In the genomic region with DNA sequence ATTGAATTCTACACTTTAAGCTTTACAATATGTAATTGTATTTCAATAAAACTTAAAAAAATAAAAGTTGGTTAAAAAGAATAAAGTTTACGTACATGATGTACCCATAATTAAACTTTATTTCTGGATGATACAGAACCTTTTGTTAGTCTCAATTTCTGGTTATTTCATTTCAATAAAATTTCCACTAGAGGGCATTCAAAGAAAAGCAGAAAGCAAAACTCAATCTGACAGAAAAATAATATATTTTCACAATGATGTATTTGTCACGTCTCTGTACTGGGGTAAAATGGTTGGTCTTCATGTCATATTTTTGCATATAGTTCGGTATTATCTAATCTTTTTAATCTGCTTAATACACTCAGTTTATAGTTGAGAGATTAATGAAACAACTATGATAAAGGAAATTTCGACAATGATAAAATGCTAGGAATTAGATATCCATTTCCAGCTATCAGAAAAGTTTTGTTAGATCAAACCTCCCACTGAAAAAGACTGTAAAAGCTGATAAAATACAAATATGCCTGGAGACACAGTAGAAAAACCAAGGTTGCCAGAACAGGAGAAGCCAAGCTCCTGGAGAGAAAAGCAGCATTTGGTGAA, we compare ENCODE assay signal across 10 cellular contexts. TPM values are rescaled to one million over a fixed set of nuclear protein-coding genes. Genes with fewer than 3 reads are reported as not detected.
DNase-seq lines count a peak whose midpoint lies in the region; ATAC-seq and TF ChIP-seq lines count a peak whose summit lies in the region.
"Had no signal": no experiment of that assay in that cellular context is flagged by ENCODE, and none has a peak within 500 bp of the region (broad histone marks: within the 10 kb centered on the region; RNA-seq: fewer than 3 reads in every experiment).

No MANE protein-coding gene starts in this region.

- DNase-seq in NCI-H2171 treated with DMSO at 0.1 percent for 48 hours (lab: John Stamatoyannopoulos, UW): peak; percentile 18
- no peak for DNase-seq in NCI-H2171 (lab: John Stamatoyannopoulos, UW)
- DNase-seq in NCI-H1048 (lab: John Stamatoyannopoulos, UW): peak; percentile 12
- DNase-seq in coronary artery (ENCODE audit: low spot score): no peak
- peak; percentile 34 for DNase-seq in renal cortical epithelial cell (ENCODE audit: low read depth)
- DNase-seq in NCI-H82 (lab: John Stamatoyannopoulos, UW): no peak
- no peak for DNase-seq in activated naive CD4-positive, alpha-beta T cell treated with anti-CD3 and anti-CD28 coated beads, Interleukin-2, amount 50 U/mL, for 72 hours (ENCODE audit: low spot score in 2 of 2)

- no peak overlapping the region for H3K4me3 ChIP-seq in coronary artery
- H3K4me3 ChIP-seq: BLaER1 treated with 17β-estradiol and CSF1 and Interleukin-3, amounts not matched to agents 10 nM and 100 nM; GM23338 had no signal

- ATAC-seq in HG02678 (IDR thresholded peaks at IDR 0.05; ENCODE audit: unreplicated experiment): no peak
- no peak for ATAC-seq in activated naive CD4-positive, alpha-beta T cell treated with anti-CD3 and anti-CD28 coated beads, Interleukin-2, amount 50 U/mL, for 72 hours
- ATAC-seq: GM23338 had no signal

- no peak overlapping the region for H3K27ac Mint-ChIP-seq in activated naive CD4-positive, alpha-beta T cell treated with anti-CD3 and anti-CD28 coated beads, Interleukin-2, amount 50 U/mL, for 72 hours
- H3K27ac Mint-ChIP-seq: GM23338 had no signal

- no peaks in the 10 kb centered on the region for H3K36me3 Mint-ChIP-seq in activated naive CD4-positive, alpha-beta T cell treated with anti-CD3 and anti-CD28 coated beads, Interleukin-2, amount 50 U/mL, for 72 hours

- TF ChIP-seq CTCF in coronary artery (IDR thresholded peaks at IDR 0.05): peak; percentile 36

- no peaks in the 10 kb centered on the region for H3K9me3 Mint-ChIP-seq in activated naive CD4-positive, alpha-beta T cell treated with anti-CD3 and anti-CD28 coated beads, Interleukin-2, amount 50 U/mL, for 72 hours
- H3K9me3 Mint-ChIP-seq: GM23338 had no signal

- H3K27ac ChIP-seq in coronary artery: no peak overlapping the region
- H3K27ac ChIP-seq: BLaER1 treated with 17β-estradiol and CSF1 and Interleukin-3, amounts not matched to agents 10 nM and 100 nM had no signal

RNA-seq across cellular contexts. Expression of a gene that starts 27.4 kb away (rescaled TPM):
- total RNA-seq in renal cortical epithelial cell: not detected in 2 replicates
- not detected for total RNA-seq in activated naive CD4-positive, alpha-beta T cell treated with anti-CD3 and anti-CD28 coated beads, Interleukin-2, amount 50 U/mL, for 72 hours
- total RNA-seq: GM23338 had no signal

Comparison
In these comparisons a context has a peak if more than half of its experiments do, and no peak if none do; other contexts are left out.
1. DNase-seq: peak in NCI-H2171 treated with DMSO at 0.1 percent for 48 hours (single experiment), NCI-H1048 (single experiment) and renal cortical epithelial cell (single experiment); none in NCI-H2171 (single experiment), coronary artery (single experiment), NCI-H82 (single experiment) and activated naive CD4-positive, alpha-beta T cell treated with anti-CD3 and anti-CD28 coated beads, Interleukin-2, amount 50 U/mL, for 72 hours (0 of 2).